ENCODE assay signal across 8 cellular contexts in genomic region chr5:75336625-75337336, GRCh38.
DNase-seq lines count a peak whose midpoint lies in the region; ATAC-seq and TF ChIP-seq lines count a peak whose summit lies in the region.

TSS of gene HMGCR (plus strand) at chr5:75337220. CDS start at chr5:75342606, 5,386 bp downstream.

- DNase-seq in AG08395 (ENCODE audit: low spot score) (peak; percentile 97), NCI-H2227 (lab: John Stamatoyannopoulos, UW; ENCODE audit: unreplicated experiment) (peak; percentile 96), cardiac fibroblast (ENCODE audit: low read depth in 2 of 2) (peak; percentile 99), iPS-NIHi7 (ENCODE audit: extremely low spot score) (peak; percentile 96), smooth muscle cell of the brain vasculature (ENCODE audit: low read depth, low spot score) (peak; percentile 96)

- peak within 1 kb of the TSS; percentile 93 for H3K4me3 ChIP-seq in WI38 (ENCODE audit: low read depth, low read length)
- peak within 1 kb of the TSS; percentile 75 to 91 for H3K4me3 ChIP-seq in cardiac fibroblast (replicated peaks in 1 of 2; ENCODE audit: low read depth in 2 of 2, low read length in 2 of 2)

- TF ChIP-seq CTCF in WI38 (IDR thresholded peaks at IDR 0.05; ENCODE audit: low read depth, low read length) (no peak), cardiac fibroblast (IDR thresholded peaks at IDR 0.05; ENCODE audit: low read depth, low read length) (peak; percentile 14)

- peak; percentile 99 for ATAC-seq in GM18873 (IDR thresholded peaks at IDR 0.05; ENCODE audit: low FRiP score, unreplicated experiment)
- ATAC-seq in HG03139 (IDR thresholded peaks at IDR 0.05; ENCODE audit: unreplicated experiment), result peak; percentile 98

Comparison
In these comparisons a context has a peak if more than half of its experiments do, and no peak if none do; other contexts are left out.
1. Peak in every context shown above with its lines: DNase-seq, ATAC-seq and H3K4me3 ChIP-seq.